Comparison of ENCODE assay signal across 1 cellular context in the genomic region with DNA sequence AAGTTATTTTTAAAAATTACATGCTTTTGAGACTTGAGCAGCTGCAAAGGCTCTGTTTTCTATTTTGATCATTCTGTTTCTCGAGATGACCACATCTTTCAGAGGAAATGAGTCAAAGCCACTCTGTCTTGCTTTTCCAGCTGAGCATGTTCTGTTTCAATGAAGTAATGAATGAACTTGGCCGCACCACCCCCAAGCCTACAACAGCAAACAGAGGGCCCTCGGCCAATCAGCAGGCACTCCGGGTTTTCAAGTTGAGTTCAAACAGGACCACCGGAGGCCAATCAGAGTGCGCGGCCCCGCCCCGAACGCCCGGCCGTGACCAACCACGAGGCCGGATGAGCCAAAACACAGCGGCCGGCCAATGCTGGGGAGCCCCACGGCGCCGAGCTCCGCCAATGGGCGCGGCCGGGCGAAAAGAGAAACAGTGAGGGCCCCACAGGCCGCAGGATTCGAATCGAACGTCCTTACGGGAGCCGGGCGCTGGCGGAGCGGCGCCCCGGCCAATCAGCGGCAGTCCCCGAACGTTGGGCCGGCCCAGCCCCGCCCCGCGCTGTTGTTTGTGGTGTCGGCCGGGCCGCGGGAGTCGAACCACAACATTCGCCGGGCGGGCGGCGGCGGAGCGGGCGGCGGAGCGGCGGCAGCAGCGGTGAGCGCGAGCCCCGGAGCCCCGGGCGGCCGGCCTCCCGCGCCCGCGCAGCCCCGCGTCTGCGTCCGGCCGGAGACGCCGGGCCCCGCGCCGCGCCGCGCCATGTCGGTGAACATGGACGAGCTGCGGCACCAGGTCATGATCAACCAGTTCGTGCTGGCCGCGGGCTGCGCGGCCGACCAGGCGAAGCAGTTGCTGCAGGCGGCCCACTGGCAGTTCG.
TF ChIP-seq lines count a peak whose summit lies in the region.

A gene (plus strand): TSS at position 594 of the 869 bp plus-strand sequence. CDS start 158 bp downstream, at position 752.

TF ChIP-seq in HepG2, 621 proteins besides CTCF, POLR2A, EP300 and RAD21 (continued from another document and continues in another):
- TF ChIP-seq SCMH1 (CRISPR knock-in tag; IDR thresholded peaks at IDR 0.05; ENCODE audit: borderline replicate concordance) (no peak), ZNF883 (CRISPR knock-in tag; IDR thresholded peaks at IDR 0.05; ENCODE audit: not compliant biosample characterization) (no peak), THAP11 (CRISPR knock-in tag; IDR thresholded peaks at IDR 0.05) (peak; percentile 69), JUN (CRISPR knock-in tag; IDR thresholded peaks at IDR 0.05) (no peak), PHF5A (CRISPR knock-in tag; IDR thresholded peaks at IDR 0.05; ENCODE audit: low read depth, unreplicated experiment) (no peak), MTF1 (CRISPR knock-in tag; IDR thresholded peaks at IDR 0.05) (no peak), ZNF672 (CRISPR knock-in tag; IDR thresholded peaks at IDR 0.05) (no peak), SNRNP70 (IDR thresholded peaks at IDR 0.05; ENCODE audit: low read depth, low read length) (no peak), SP4 (CRISPR knock-in tag; IDR thresholded peaks at IDR 0.05) (peak; percentile 95), RFXANK (CRISPR knock-in tag; IDR thresholded peaks at IDR 0.05) (peak; percentile 86; the same call in 1 of the 2 replicates), ZFP36L1 (CRISPR knock-in tag; IDR thresholded peaks at IDR 0.05) (peak; percentile 81; the same call in 1 of the 2 replicates), ZZZ3 (CRISPR knock-in tag; IDR thresholded peaks at IDR 0.05; ENCODE audit: borderline replicate concordance) (no peak), SNAI1 (CRISPR knock-in tag; IDR thresholded peaks at IDR 0.05; ENCODE audit: borderline replicate concordance) (no peak), FOXJ3 (CRISPR knock-in tag; IDR thresholded peaks at IDR 0.05; ENCODE audit: borderline replicate concordance) (peak; percentile 83), SOX13 (IDR thresholded peaks at IDR 0.05) (no peak), SOX13 (CRISPR knock-in tag; conservative IDR thresholded peaks at IDR 0.05 in 1 of 2, IDR thresholded peaks at IDR 0.05 in 1 of 2) (peak in 1 of 2 experiments; percentile 40; a peak in 2 of 4 replicates), FOXA3 (CRISPR knock-in tag; IDR thresholded peaks at IDR 0.05) (peak; percentile 40; the same call in 1 of the 2 replicates), SAP130 (CRISPR knock-in tag; IDR thresholded peaks at IDR 0.05; ENCODE audit: low read depth) (peak; percentile 92), WIZ (CRISPR knock-in tag; IDR thresholded peaks at IDR 0.05) (no peak), KLF13 (CRISPR knock-in tag; IDR thresholded peaks at IDR 0.05) (no peak), MZF1 (CRISPR knock-in tag; IDR thresholded peaks at IDR 0.05; ENCODE audit: borderline replicate concordance) (no peak), TCF12 (IDR thresholded peaks at IDR 0.05) (no peak), TCF12 (CRISPR knock-in tag; IDR thresholded peaks at IDR 0.05) (0 out of 2 replicates have a peak, but pooled peaks have one; percentile 66), NRL (CRISPR knock-in tag; IDR thresholded peaks at IDR 0.05; ENCODE audit: borderline replicate concordance) (no peak; the same call in 1 of the 2 replicates), SAFB2 (CRISPR knock-in tag; IDR thresholded peaks at IDR 0.05; ENCODE audit: borderline replicate concordance, low read depth) (no peak), FOXO1 (CRISPR knock-in tag; IDR thresholded peaks at IDR 0.05) (peak; percentile 36; the same call in 1 of the 2 replicates), THYN1 (CRISPR knock-in tag; IDR thresholded peaks at IDR 0.05; ENCODE audit: borderline replicate concordance, low read depth) (no peak), ZBTB42 (CRISPR knock-in tag; IDR thresholded peaks at IDR 0.05) (no peak), MIER2 (CRISPR knock-in tag; IDR thresholded peaks at IDR 0.05) (no peak), MIXL1 (CRISPR knock-in tag; IDR thresholded peaks at IDR 0.05) (no peak), PRPF4 (IDR thresholded peaks at IDR 0.05; ENCODE audit: low read depth, low read length, poor library complexity, severe bottlenecking) (no peak), ARHGAP35 (CRISPR knock-in tag; IDR thresholded peaks at IDR 0.05; ENCODE audit: borderline replicate concordance) (0 out of 2 replicates have a peak, but pooled peaks have one; percentile 43), ZNF501 (CRISPR knock-in tag; IDR thresholded peaks at IDR 0.05) (peak; percentile 74), GTF3A (CRISPR knock-in tag; conservative IDR thresholded peaks at IDR 0.05) (no peak), HIVEP1 (CRISPR knock-in tag; IDR thresholded peaks at IDR 0.05) (0 out of 2 replicates have a peak, but pooled peaks have one; percentile 37), ZNF343 (CRISPR knock-in tag; IDR thresholded peaks at IDR 0.05) (no peak)
- TF ChIP-seq, protein P1, sequence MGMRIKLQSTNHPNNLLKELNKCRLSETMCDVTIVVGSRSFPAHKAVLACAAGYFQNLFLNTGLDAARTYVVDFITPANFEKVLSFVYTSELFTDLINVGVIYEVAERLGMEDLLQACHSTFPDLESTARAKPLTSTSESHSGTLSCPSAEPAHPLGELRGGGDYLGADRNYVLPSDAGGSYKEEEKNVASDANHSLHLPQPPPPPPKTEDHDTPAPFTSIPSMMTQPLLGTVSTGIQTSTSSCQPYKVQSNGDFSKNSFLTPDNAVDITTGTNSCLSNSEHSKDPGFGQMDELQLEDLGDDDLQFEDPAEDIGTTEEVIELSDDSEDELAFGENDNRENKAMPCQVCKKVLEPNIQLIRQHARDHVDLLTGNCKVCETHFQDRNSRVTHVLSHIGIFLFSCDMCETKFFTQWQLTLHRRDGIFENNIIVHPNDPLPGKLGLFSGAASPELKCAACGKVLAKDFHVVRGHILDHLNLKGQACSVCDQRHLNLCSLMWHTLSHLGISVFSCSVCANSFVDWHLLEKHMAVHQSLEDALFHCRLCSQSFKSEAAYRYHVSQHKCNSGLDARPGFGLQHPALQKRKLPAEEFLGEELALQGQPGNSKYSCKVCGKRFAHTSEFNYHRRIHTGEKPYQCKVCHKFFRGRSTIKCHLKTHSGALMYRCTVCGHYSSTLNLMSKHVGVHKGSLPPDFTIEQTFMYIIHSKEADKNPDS (CRISPR knock-in tag; IDR thresholded peaks at IDR 0.05), result no peak
- TF ChIP-seq, protein P2, sequence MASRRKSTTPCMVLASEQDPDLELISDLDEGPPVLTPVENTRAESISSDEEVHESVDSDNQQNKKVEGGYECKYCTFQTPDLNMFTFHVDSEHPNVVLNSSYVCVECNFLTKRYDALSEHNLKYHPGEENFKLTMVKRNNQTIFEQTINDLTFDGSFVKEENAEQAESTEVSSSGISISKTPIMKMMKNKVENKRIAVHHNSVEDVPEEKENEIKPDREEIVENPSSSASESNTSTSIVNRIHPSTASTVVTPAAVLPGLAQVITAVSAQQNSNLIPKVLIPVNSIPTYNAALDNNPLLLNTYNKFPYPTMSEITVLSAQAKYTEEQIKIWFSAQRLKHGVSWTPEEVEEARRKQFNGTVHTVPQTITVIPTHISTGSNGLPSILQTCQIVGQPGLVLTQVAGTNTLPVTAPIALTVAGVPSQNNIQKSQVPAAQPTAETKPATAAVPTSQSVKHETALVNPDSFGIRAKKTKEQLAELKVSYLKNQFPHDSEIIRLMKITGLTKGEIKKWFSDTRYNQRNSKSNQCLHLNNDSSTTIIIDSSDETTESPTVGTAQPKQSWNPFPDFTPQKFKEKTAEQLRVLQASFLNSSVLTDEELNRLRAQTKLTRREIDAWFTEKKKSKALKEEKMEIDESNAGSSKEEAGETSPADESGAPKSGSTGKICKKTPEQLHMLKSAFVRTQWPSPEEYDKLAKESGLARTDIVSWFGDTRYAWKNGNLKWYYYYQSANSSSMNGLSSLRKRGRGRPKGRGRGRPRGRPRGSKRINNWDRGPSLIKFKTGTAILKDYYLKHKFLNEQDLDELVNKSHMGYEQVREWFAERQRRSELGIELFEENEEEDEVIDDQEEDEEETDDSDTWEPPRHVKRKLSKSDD (CRISPR knock-in tag; IDR thresholded peaks at IDR 0.05; ENCODE audit: low read depth), result no peak
- TF ChIP-seq, protein P3, sequence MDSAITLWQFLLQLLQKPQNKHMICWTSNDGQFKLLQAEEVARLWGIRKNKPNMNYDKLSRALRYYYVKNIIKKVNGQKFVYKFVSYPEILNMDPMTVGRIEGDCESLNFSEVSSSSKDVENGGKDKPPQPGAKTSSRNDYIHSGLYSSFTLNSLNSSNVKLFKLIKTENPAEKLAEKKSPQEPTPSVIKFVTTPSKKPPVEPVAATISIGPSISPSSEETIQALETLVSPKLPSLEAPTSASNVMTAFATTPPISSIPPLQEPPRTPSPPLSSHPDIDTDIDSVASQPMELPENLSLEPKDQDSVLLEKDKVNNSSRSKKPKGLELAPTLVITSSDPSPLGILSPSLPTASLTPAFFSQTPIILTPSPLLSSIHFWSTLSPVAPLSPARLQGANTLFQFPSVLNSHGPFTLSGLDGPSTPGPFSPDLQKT (CRISPR knock-in tag; IDR thresholded peaks at IDR 0.05; ENCODE audit: borderline replicate concordance), result no peak
- TF ChIP-seq, protein P4, sequence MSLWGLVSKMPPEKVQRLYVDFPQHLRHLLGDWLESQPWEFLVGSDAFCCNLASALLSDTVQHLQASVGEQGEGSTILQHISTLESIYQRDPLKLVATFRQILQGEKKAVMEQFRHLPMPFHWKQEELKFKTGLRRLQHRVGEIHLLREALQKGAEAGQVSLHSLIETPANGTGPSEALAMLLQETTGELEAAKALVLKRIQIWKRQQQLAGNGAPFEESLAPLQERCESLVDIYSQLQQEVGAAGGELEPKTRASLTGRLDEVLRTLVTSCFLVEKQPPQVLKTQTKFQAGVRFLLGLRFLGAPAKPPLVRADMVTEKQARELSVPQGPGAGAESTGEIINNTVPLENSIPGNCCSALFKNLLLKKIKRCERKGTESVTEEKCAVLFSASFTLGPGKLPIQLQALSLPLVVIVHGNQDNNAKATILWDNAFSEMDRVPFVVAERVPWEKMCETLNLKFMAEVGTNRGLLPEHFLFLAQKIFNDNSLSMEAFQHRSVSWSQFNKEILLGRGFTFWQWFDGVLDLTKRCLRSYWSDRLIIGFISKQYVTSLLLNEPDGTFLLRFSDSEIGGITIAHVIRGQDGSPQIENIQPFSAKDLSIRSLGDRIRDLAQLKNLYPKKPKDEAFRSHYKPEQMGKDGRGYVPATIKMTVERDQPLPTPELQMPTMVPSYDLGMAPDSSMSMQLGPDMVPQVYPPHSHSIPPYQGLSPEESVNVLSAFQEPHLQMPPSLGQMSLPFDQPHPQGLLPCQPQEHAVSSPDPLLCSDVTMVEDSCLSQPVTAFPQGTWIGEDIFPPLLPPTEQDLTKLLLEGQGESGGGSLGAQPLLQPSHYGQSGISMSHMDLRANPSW (CRISPR knock-in tag; IDR thresholded peaks at IDR 0.05; ENCODE audit: borderline replicate concordance), result no peak
- TF ChIP-seq, protein P5, sequence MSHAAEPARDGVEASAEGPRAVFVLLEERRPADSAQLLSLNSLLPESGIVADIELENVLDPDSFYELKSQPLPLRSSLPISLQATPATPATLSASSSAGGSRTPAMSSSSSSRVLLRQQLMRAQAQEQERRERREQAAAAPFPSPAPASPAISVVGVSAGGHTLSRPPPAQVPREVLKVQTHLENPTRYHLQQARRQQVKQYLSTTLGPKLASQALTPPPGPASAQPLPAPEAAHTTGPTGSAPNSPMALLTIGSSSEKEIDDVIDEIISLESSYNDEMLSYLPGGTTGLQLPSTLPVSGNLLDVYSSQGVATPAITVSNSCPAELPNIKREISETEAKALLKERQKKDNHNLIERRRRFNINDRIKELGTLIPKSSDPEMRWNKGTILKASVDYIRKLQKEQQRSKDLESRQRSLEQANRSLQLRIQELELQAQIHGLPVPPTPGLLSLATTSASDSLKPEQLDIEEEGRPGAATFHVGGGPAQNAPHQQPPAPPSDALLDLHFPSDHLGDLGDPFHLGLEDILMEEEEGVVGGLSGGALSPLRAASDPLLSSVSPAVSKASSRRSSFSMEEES (CRISPR knock-in tag; IDR thresholded peaks at IDR 0.05), result peak; percentile 51; the same call in 1 of the 2 replicates
- TF ChIP-seq, protein P6, sequence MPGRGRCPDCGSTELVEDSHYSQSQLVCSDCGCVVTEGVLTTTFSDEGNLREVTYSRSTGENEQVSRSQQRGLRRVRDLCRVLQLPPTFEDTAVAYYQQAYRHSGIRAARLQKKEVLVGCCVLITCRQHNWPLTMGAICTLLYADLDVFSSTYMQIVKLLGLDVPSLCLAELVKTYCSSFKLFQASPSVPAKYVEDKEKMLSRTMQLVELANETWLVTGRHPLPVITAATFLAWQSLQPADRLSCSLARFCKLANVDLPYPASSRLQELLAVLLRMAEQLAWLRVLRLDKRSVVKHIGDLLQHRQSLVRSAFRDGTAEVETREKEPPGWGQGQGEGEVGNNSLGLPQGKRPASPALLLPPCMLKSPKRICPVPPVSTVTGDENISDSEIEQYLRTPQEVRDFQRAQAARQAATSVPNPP (CRISPR knock-in tag; IDR thresholded peaks at IDR 0.05), result no peak; the same call in 1 of the 2 replicates
- TF ChIP-seq, protein P7, sequence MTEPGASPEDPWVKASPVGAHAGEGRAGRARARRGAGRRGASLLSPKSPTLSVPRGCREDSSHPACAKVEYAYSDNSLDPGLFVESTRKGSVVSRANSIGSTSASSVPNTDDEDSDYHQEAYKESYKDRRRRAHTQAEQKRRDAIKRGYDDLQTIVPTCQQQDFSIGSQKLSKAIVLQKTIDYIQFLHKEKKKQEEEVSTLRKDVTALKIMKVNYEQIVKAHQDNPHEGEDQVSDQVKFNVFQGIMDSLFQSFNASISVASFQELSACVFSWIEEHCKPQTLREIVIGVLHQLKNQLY (CRISPR knock-in tag; IDR thresholded peaks at IDR 0.05), result 0 out of 2 replicates have a peak, but pooled peaks have one; percentile 21
- TF ChIP-seq, protein P8, sequence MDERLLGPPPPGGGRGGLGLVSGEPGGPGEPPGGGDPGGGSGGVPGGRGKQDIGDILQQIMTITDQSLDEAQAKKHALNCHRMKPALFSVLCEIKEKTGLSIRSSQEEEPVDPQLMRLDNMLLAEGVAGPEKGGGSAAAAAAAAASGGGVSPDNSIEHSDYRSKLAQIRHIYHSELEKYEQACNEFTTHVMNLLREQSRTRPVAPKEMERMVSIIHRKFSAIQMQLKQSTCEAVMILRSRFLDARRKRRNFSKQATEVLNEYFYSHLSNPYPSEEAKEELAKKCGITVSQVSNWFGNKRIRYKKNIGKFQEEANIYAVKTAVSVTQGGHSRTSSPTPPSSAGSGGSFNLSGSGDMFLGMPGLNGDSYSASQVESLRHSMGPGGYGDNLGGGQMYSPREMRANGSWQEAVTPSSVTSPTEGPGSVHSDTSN (CRISPR knock-in tag; IDR thresholded peaks at IDR 0.05), result no peak
- TF ChIP-seq, protein P9, sequence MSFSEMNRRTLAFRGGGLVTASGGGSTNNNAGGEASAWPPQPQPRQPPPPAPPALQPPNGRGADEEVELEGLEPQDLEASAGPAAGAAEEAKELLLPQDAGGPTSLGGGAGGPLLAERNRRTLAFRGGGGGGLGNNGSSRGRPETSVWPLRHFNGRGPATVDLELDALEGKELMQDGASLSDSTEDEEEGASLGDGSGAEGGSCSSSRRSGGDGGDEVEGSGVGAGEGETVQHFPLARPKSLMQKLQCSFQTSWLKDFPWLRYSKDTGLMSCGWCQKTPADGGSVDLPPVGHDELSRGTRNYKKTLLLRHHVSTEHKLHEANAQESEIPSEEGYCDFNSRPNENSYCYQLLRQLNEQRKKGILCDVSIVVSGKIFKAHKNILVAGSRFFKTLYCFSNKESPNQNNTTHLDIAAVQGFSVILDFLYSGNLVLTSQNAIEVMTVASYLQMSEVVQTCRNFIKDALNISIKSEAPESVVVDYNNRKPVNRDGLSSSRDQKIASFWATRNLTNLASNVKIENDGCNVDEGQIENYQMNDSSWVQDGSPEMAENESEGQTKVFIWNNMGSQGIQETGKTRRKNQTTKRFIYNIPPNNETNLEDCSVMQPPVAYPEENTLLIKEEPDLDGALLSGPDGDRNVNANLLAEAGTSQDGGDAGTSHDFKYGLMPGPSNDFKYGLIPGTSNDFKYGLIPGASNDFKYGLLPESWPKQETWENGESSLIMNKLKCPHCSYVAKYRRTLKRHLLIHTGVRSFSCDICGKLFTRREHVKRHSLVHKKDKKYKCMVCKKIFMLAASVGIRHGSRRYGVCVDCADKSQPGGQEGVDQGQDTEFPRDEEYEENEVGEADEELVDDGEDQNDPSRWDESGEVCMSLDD (CRISPR knock-in tag; IDR thresholded peaks at IDR 0.05; ENCODE audit: borderline replicate concordance), result no peak
